In the genomic region with DNA sequence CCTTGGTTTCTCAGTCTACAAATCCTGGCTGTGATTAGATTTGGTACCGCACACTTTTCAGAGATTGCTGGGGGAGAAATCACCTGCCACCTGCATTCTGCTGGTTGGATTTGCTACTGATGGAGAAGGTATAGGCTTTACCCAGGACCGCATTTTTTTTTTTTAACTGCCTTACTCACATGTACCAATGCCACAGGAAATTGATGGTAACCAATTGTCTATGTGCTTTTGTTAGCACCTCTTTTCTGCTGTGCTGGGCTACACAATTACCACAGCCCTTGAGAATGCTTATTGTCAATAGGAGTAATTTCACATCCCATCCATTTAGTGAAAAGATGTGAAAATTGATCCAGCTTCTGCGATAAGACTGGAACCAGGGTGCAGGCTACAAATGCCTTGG, we compare ENCODE assay signal across 2 cellular contexts.
TF ChIP-seq lines count a peak whose summit lies in the region.

No MANE protein-coding gene starts in this region.

TF ChIP-seq in A549, 52 proteins besides CTCF, POLR2A, EP300 and RAD21:
- TF ChIP-seq POLR2AphosphoS2 (conservative IDR thresholded peaks at IDR 0.05; ENCODE audit: low read length), result no peak
- TF ChIP-seq, protein P1, sequence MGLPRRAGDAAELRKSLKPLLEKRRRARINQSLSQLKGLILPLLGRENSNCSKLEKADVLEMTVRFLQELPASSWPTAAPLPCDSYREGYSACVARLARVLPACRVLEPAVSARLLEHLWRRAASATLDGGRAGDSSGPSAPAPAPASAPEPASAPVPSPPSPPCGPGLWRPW (IDR thresholded peaks at IDR 0.05), result no peak
- TF ChIP-seq PHF8 (IDR thresholded peaks at IDR 0.05; ENCODE audit: borderline replicate concordance, low read depth), result no peak
- TF ChIP-seq BHLHE40 (IDR thresholded peaks at IDR 0.05; ENCODE audit: low read depth, low read length), result no peak
- no peak for TF ChIP-seq EHMT2 (IDR thresholded peaks at IDR 0.05; ENCODE audit: low read depth)
- TF ChIP-seq HDAC2 (IDR thresholded peaks at IDR 0.05), result no peak
- no peak for TF ChIP-seq JUNB (IDR thresholded peaks at IDR 0.05)
- no peak for TF ChIP-seq HEYL (CRISPR knock-in tag; IDR thresholded peaks at IDR 0.05)
- no peak for TF ChIP-seq FOXS1 (CRISPR knock-in tag; IDR thresholded peaks at IDR 0.05)
- TF ChIP-seq, protein P2, sequence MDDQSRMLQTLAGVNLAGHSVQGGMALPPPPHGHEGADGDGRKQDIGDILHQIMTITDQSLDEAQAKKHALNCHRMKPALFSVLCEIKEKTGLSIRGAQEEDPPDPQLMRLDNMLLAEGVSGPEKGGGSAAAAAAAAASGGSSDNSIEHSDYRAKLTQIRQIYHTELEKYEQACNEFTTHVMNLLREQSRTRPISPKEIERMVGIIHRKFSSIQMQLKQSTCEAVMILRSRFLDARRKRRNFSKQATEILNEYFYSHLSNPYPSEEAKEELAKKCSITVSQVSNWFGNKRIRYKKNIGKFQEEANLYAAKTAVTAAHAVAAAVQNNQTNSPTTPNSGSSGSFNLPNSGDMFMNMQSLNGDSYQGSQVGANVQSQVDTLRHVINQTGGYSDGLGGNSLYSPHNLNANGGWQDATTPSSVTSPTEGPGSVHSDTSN (IDR thresholded peaks at IDR 0.05), result no peak
- TF ChIP-seq, protein P3, sequence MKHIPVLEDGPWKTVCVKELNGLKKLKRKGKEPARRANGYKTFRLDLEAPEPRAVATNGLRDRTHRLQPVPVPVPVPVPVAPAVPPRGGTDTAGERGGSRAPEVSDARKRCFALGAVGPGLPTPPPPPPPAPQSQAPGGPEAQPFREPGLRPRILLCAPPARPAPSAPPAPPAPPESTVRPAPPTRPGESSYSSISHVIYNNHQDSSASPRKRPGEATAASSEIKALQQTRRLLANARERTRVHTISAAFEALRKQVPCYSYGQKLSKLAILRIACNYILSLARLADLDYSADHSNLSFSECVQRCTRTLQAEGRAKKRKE (CRISPR knock-in tag; IDR thresholded peaks at IDR 0.05; ENCODE audit: low read depth), result no peak
- TF ChIP-seq RARB (CRISPR knock-in tag; IDR thresholded peaks at IDR 0.05), result no peak
- TF ChIP-seq FOSB (CRISPR knock-in tag; IDR thresholded peaks at IDR 0.05), result no peak
- no peak for TF ChIP-seq NR3C1 (IDR thresholded peaks at IDR 0.05)

TF ChIP-seq in HCT116, 20 proteins besides CTCF, POLR2A, EP300 and RAD21:
- TF ChIP-seq EZH2 (IDR thresholded peaks at IDR 0.05) (no peak), EGR1 (IDR thresholded peaks at IDR 0.05; ENCODE audit: low read depth) (no peak), ZNF274 (IDR thresholded peaks at IDR 0.05; ENCODE audit: low read depth, low read length) (no peak), POLR2AphosphoS5 (IDR thresholded peaks at IDR 0.05; ENCODE audit: low read depth, low read length) (no peak), CBX3 (IDR thresholded peaks at IDR 0.05; ENCODE audit: low read depth) (no peak), CEBPB (IDR thresholded peaks at IDR 0.05; ENCODE audit: low read depth) (no peak)
- TF ChIP-seq, protein P4, sequence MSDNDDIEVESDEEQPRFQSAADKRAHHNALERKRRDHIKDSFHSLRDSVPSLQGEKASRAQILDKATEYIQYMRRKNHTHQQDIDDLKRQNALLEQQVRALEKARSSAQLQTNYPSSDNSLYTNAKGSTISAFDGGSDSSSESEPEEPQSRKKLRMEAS (IDR thresholded peaks at IDR 0.05), result no peak
